In genomic region chr3:196003611-196004010, GRCh38 we compare ENCODE assay signal across 30 cellular contexts.
"Had no signal": no experiment of that assay in that cellular context is flagged by ENCODE, and none has a peak within 500 bp of the region (broad histone marks: within the 10 kb centered on the region; RNA-seq: fewer than 3 reads in every experiment).

No MANE protein-coding gene starts in this region.

- H3K27ac ChIP-seq: left ventricle myocardium inferior, neural progenitor cell, neutrophil, ovary, right atrium auricular region, right lobe of liver, skin epidermis, stomach, testis, thyroid gland, transverse colon, upper lobe of left lung had no signal

- H3K4me1 ChIP-seq: left ventricle myocardium inferior, neural progenitor cell, right atrium auricular region, right lobe of liver, stomach, thyroid gland, transverse colon, upper lobe of left lung had no signal

- H3K27ac Mint-ChIP-seq: immature natural killer cell; mesothelial cell of epicardium; naive B cell; natural killer cell; nephron progenitor cell; neural progenitor cell; progenitor cell of endocrine pancreas; stimulated activated naive B cell treated with anti-CD40 and anti-IgM and Interleukin-4, amounts not matched to agents 10 μg/mL and 1 μg/mL and 100 μg/mL, for 72 hours had no signal

- H3K4me3 Mint-ChIP-seq: immature natural killer cell; mesothelial cell of epicardium; naive B cell; natural killer cell; nephron progenitor cell; neural progenitor cell; stimulated activated naive B cell treated with anti-CD40 and anti-IgM and Interleukin-4, amounts not matched to agents 10 μg/mL and 1 μg/mL and 100 μg/mL, for 72 hours had no signal

- H3K27me3 ChIP-seq: neural progenitor cell, ovary, right atrium auricular region, right lobe of liver, testis, thyroid gland, upper lobe of left lung had no signal

- H3K4me3 ChIP-seq: left ventricle myocardium inferior, lung, neural progenitor cell, ovary, right atrium auricular region, right lobe of liver, skin epidermis, stomach, testis, thyroid gland, transverse colon, upper lobe of left lung had no signal

- H3K36me3 ChIP-seq: left ventricle myocardium inferior, neural progenitor cell, neutrophil, ovary, right atrium auricular region, right lobe of liver, stomach, thyroid gland, transverse colon, upper lobe of left lung had no signal

- H3K9me3 Mint-ChIP-seq: immature natural killer cell; natural killer cell; stimulated activated naive B cell treated with anti-CD40 and anti-IgM and Interleukin-4, amounts not matched to agents 10 μg/mL and 1 μg/mL and 100 μg/mL, for 72 hours had no signal

- H3K36me3 Mint-ChIP-seq: immature natural killer cell, mesothelial cell of epicardium, natural killer cell, neural progenitor cell had no signal

- H3K9me3 ChIP-seq: left ventricle myocardium inferior, neutrophil, ovary, right atrium auricular region, right lobe of liver, stomach, testis, thyroid gland, transverse colon, upper lobe of left lung had no signal

- ATAC-seq: left colon; natural killer cell; right lobe of liver; stimulated activated naive B cell treated with anti-CD40 and anti-IgM and Interleukin-4, amounts not matched to agents 10 μg/mL and 1 μg/mL and 100 μg/mL, for 72 hours; stimulated activated naive CD8-positive, alpha-beta T cell treated with anti-CD3 and anti-CD28 coated beads, Interleukin-15, Interleukin-2, amounts not matched to agents 100 U/mL and 50 U/mL, for 24 hours had no signal

- H3K4me1 Mint-ChIP-seq: immature natural killer cell; mesothelial cell of epicardium; natural killer cell; nephron progenitor cell; neural progenitor cell; stimulated activated naive B cell treated with anti-CD40 and anti-IgM and Interleukin-4, amounts not matched to agents 10 μg/mL and 1 μg/mL and 100 μg/mL, for 72 hours had no signal

- DNase-seq: hypothalamus; immature natural killer cell; kidney; left colon; left ventricle myocardium inferior; mesendoderm; naive B cell; natural killer cell; nephron progenitor cell; occipital lobe; ovary; right lobe of liver; stimulated activated CD4-positive, alpha-beta T cell treated with anti-CD3 and anti-CD28 coated beads, Interleukin-12 subunit alpha, Interleukin-12 subunit beta, amount 100 ng/mL, for 4 hours; stimulated activated CD4-positive, alpha-beta T cell treated with anti-CD3 and anti-CD28 coated beads, Interleukin-15, amount 100 ng/mL, for 24 hours; stimulated activated CD4-positive, alpha-beta T cell treated with anti-CD3 and anti-CD28 coated beads, Interleukin-2, amount 100 ng/mL, for 24 hours; stimulated activated CD4-positive, alpha-beta T cell treated with anti-CD3 and anti-CD28 coated beads, Interleukin-4, amount 100 ng/mL, for 1 hour; stimulated activated naive B cell treated with anti-CD40 and anti-IgM and Interleukin-4, amounts not matched to agents 10 μg/mL and 1 μg/mL and 100 μg/mL, for 72 hours; stimulated activated naive CD8-positive, alpha-beta T cell treated with anti-CD3 and anti-CD28 coated beads, Interleukin-15, Interleukin-2, amounts not matched to agents 100 U/mL and 50 U/mL, for 24 hours; stomach; testis; thyroid gland; transverse colon; upper lobe of left lung had no signal
